13 cellular contexts compared by ENCODE assay signal in the genomic region with DNA sequence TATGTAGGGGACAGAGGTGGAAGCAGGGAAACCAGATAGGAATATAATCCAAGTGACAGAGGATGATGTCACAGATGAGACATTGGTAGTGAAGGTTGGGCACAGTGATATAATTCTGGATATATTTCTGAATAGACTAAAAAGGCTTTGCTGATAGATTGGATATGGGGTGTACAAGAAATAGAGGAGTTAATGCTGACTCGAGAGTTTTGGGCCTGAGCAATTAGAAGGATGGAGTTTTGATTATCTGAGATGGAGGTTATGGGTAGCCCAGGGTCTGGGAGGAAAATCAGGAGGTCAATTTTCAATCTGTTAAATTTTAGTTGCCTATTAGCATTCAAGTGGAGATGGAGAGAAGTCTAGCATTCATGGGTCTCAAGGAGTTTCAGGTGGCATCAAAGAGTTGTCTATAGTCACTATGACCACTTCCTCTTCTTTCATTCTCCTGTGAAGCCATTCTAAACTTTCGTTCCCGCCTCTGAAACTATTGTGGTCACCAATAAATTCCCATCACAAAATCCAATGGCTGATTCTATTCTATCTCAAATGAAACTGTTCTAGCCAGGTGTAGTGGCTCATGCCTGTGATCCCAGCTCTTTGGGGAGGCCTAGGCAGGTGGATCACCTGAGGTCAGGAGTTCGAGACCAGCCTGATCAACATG. TPM values are rescaled to one million over a fixed set of nuclear protein-coding genes. Genes with fewer than 3 reads are reported as not detected.
A peak's percentile ranks its signal among the peaks of the same experiment; 100 is the strongest.
DNase-seq lines count a peak whose midpoint lies in the region; ATAC-seq, FAIRE-seq and TF ChIP-seq lines count a peak whose summit lies in the region.
"Had no signal": no experiment of that assay in that cellular context is flagged by ENCODE, and none has a peak within 500 bp of the region (broad histone marks: within the 10 kb centered on the region; RNA-seq: fewer than 3 reads in every experiment).

No MANE protein-coding gene starts in this region.

- no TSS peak for BruUV-seq in K562 (replicated peaks; lab: Mats Ljungman, UMichigan)

- POLR2A ChIA-PET in K562 (lab: Yijun Ruan, JAX) = interaction anchor here (0.8 to 1.1 kb wide), 2 partner anchors 20 to 37 kb away, joined by 3 to 4 read pairs; no protein-coding TSS in a partner anchor

- DNase-seq in K562 (ENCODE audit: extremely low read depth in 1 of 4, low spot score in 3 of 4) (no peak), amygdala (lab: John Stamatoyannopoulos, UW) (no peak), glomerular visceral epithelial cell (ENCODE audit: extremely low spot score) (no peak), NCI-H1694 treated with DMSO at 0.1 percent for 48 hours (lab: John Stamatoyannopoulos, UW) (no peak), GM19240 (ENCODE audit: insufficient read length, low spot score) (no peak)
- DNase-seq: activated CD8-positive, alpha-beta memory T cell treated with anti-CD3 and anti-CD28 coated beads for 24 hours; GM23248; NCI-H1694; stimulated activated CD4-positive, alpha-beta T cell treated with anti-CD3 and anti-CD28 coated beads, Interleukin-2, amount 100 ng/mL, for 24 hours; T-helper 17 cell had no signal

- CTCF ChIA-PET in K562 (lab: Yijun Ruan, JAX; ENCODE audit: low intra/inter-chr PET ratio) = no interaction called here

- no peak for TF ChIP-seq POLR2A in K562 (conservative IDR thresholded peaks at IDR 0.05)

- H3K27me3 ChIP-seq in K562 (ENCODE audit: control insufficient read depth in 2 of 2, insufficient read depth in 2 of 2, low read length in 2 of 2) = no peaks in the 10 kb centered on the region; a peak in 1 of 5 replicates

- no peak for TF ChIP-seq CTCF in K562 (IDR thresholded peaks at IDR 0.05 in 2 of 3, conservative IDR thresholded peaks at IDR 0.05 in 1 of 3; ENCODE audit: insufficient read depth in 2 of 3, low read depth in 1 of 3, low read length in 3 of 3)

- TF ChIP-seq EP300 in K562 (IDR thresholded peaks at IDR 0.05; ENCODE audit: low read length) = no peak

- in situ Hi-C loops in K562 (cut with MboI) = no loop called here

- no peak overlapping the region for H3K4me2 ChIP-seq in K562 (ENCODE audit: insufficient read depth, low read length)

- no peaks in the 10 kb centered on the region for H3K36me3 ChIP-seq in K562 (ENCODE audit: control insufficient read depth, insufficient read depth, low read length)

- H3K79me2 ChIP-seq in K562 (ENCODE audit: control insufficient read depth, insufficient read depth, low read length) = no peaks in the 10 kb centered on the region

- H3K4me3 ChIP-seq in K562 = no peak overlapping the region
- H3K4me3 ChIP-seq: GM23248 had no signal

- no peak overlapping the region for H3K9ac ChIP-seq in K562 (ENCODE audit: insufficient read depth in 1 of 2, low read depth in 2 of 2, low read length in 2 of 2)
- H3K9ac ChIP-seq: GM23248 had no signal

- no peak for TF ChIP-seq RAD21 in K562 (CRISPR knock-in tag; conservative IDR thresholded peaks at IDR 0.05 in 1 of 2, IDR thresholded peaks at IDR 0.05 in 1 of 2)

- H3K9me3 ChIP-seq in K562 (replicated peaks; ENCODE audit: control insufficient read depth, insufficient read depth, low read depth, low read length) = no peaks in the 10 kb centered on the region

- peaks cover 3 to 13% of the 10 kb centered on the region in 2 experiments; a peak in 4 of 5 replicates for H3K4me1 ChIP-seq in K562 (replicated peaks in 1 of 2; ENCODE audit: control insufficient read depth in 2 of 2, insufficient read depth in 2 of 2, low read length in 2 of 2)

- H3K9me1 ChIP-seq in K562 (ENCODE audit: control insufficient read depth, insufficient read depth, low read length) = no peaks in the 10 kb centered on the region

- H4K20me1 ChIP-seq in K562 (replicated peaks; ENCODE audit: control insufficient read depth, insufficient read depth, low read length) = no peaks in the 10 kb centered on the region

- intact Hi-C loops in K562 (cut with micrococcal nuclease) = no loop called here

- FAIRE-seq in K562 (lab: Jason Lieb, UNC) = no peak

- H2AFZ ChIP-seq in K562 (ENCODE audit: low read depth, low read length) = no peak overlapping the region
- H2AFZ ChIP-seq: GM23248 had no signal

- 63% methylated on average over 4 of the region's 4 CpGs for WGBS in K562 (ENCODE audit: insufficient coverage, low coverage, missing lambda C conversion rate)

- no peak overlapping the region for H3K27ac ChIP-seq in K562 (ENCODE audit: extremely low read depth, low read depth, low read length)
- H3K27ac ChIP-seq: GM23248 had no signal

- ATAC-seq in GM18867 (IDR thresholded peaks at IDR 0.05; ENCODE audit: unreplicated experiment) (peak; percentile 68), GM21717 (IDR thresholded peaks at IDR 0.05; ENCODE audit: unreplicated experiment) (peak; percentile 70), HG03378 (IDR thresholded peaks at IDR 0.05; ENCODE audit: unreplicated experiment) (peak; percentile 79), K562 (no peak)

TF ChIP-seq in K562, 482 proteins besides CTCF, POLR2A, EP300 and RAD21:
- TF ChIP-seq SREBF2 (CRISPR knock-in tag; IDR thresholded peaks at IDR 0.05) (no peak), SPI1 (IDR thresholded peaks at IDR 0.05; ENCODE audit: borderline replicate concordance, low read depth, low read length) (peak; percentile 16; the same call in 1 of the 2 replicates), C11orf30 (IDR thresholded peaks at IDR 0.05; ENCODE audit: low read depth) (peak; percentile 70; the same call in 1 of the 2 replicates), KLF16 (IDR thresholded peaks at IDR 0.05) (no peak), HES1 (IDR thresholded peaks at IDR 0.05; ENCODE audit: low read depth) (no peak), MAFG (tag; conservative IDR thresholded peaks at IDR 0.05) (peak; percentile 59), SAFB (IDR thresholded peaks at IDR 0.05; ENCODE audit: borderline replicate concordance, low read depth, low read length) (no peak), MAFF (IDR thresholded peaks at IDR 0.05; ENCODE audit: low read length) (peak; percentile 42), ZNF316 (IDR thresholded peaks at IDR 0.05) (peak; percentile 82), MAFK (IDR thresholded peaks at IDR 0.05; ENCODE audit: low read length) (0 out of 2 replicates have a peak, but pooled peaks have one; percentile 33)
- TF ChIP-seq, protein P1, sequence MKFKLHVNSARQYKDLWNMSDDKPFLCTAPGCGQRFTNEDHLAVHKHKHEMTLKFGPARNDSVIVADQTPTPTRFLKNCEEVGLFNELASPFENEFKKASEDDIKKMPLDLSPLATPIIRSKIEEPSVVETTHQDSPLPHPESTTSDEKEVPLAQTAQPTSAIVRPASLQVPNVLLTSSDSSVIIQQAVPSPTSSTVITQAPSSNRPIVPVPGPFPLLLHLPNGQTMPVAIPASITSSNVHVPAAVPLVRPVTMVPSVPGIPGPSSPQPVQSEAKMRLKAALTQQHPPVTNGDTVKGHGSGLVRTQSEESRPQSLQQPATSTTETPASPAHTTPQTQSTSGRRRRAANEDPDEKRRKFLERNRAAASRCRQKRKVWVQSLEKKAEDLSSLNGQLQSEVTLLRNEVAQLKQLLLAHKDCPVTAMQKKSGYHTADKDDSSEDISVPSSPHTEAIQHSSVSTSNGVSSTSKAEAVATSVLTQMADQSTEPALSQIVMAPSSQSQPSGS (CRISPR knock-in tag; IDR thresholded peaks at IDR 0.05) = no peak

RNA-seq across cellular contexts. Expression of gene ANO6, which starts 10.6 kb away (rescaled TPM):
- 21.5 and 44.0 TPM in 2 replicates for total RNA-seq in K562 (2011; cell fraction: chromatin; rRNA removed; ENCODE audit: low replicate concordance)
- 16.0 and 17.0 TPM in 2 replicates for total RNA-seq in K562 (2011; cell fraction: nucleolus; rRNA removed)
- 30.9 and 54.3 TPM in 2 replicates for total RNA-seq in K562 (2011; cell fraction: nucleoplasm; rRNA removed)
- total RNA-seq in K562 (2014; rRNA removed) (13.1 and 17.0 TPM in 2 replicates), K562 (2014; rRNA removed; fragmentation: Illumina TruSeq; extraction: Trizol) (23.8 and 25.6 TPM in 2 replicates), K562 (2015; rRNA removed; fragmentation: Illumina TruSeq; extraction: Trizol) (23.1 and 24.7 TPM in 2 replicates), K562 (2021) (19.0 and 20.3 TPM in 2 replicates)
- polyA plus RNA-seq in K562 (2011; rRNA removed) (19.3 and 23.4 TPM in 2 replicates), K562 (2014; fragmentation: Illumina TruSeq; extraction: Trizol) (17.2 and 21.1 TPM in 2 replicates), K562 (2014; fragmentation: Nextera tagmentation; extraction: Ambion mirVana) (1 to 10 TPM; 3.5 to 5.6 TPM), K562 (2014; rRNA removed) (10.4 and 14.0 TPM in 2 replicates)
- 8.7 and 16.6 TPM in 2 replicates for polyA plus RNA-seq in K562 (2011; cell fraction: cytosol; rRNA removed)
- 13.9 and 18.2 TPM in 2 replicates for polyA plus RNA-seq in K562 (2011; cell fraction: nucleus; rRNA removed)
- 14.9 and 22.1 TPM in 2 replicates for polyA plus RNA-seq in K562 (2012)
- 43.1 and 45.6 TPM in 2 replicates for polyA minus RNA-seq in K562 (2011; rRNA and poly(A)+ RNA removed)
- polyA minus RNA-seq in K562 (2011; cell fraction: cytosol; rRNA and poly(A)+ RNA removed) = 13.6 and 18.3 TPM in 2 replicates
- polyA minus RNA-seq in K562 (2011; cell fraction: nucleus; rRNA and poly(A)+ RNA removed) = 19.4 and 34.4 TPM in 2 replicates
